ENCODE assay signal across 26 cellular contexts in genomic region chr1:181222972-181223371, GRCh38.
"Had no signal": no experiment of that assay in that cellular context is flagged by ENCODE, and none has a peak within 500 bp of the region (broad histone marks: within the 10 kb centered on the region; RNA-seq: fewer than 3 reads in every experiment).

No MANE protein-coding gene starts in this region.

- DNase-seq: activated CD4-positive, alpha-beta memory T cell treated with anti-CD3 and anti-CD28 coated beads, Interleukin-2, amount 10 ng/mL, durations not matched to agents 7 days and 5 days; activated CD4-positive, alpha-beta T cell treated with anti-CD3 and anti-CD28 coated beads for 1 hour; activated CD4-positive, alpha-beta T cell treated with anti-CD3 and anti-CD28 coated beads for 4 hours; activated CD4-positive, alpha-beta T cell treated with anti-CD3 and anti-CD28 coated beads, Interleukin-2, amount 10 ng/mL, durations not matched to agents 7 days and 5 days; activated CD4-positive, alpha-beta T cell treated with anti-CD3 and anti-CD28 coated beads, Interleukin-2, amount 50 U/mL, for 4 hours; activated CD8-positive, alpha-beta memory T cell treated with anti-CD3 and anti-CD28 coated beads, Interleukin-2, amount 50 U/mL, for 48 hours; activated gamma-delta T cell; activated naive CD4-positive, alpha-beta T cell; activated naive CD4-positive, alpha-beta T cell treated with anti-CD3 and anti-CD28 coated beads, Interleukin-2, amount 10 ng/mL, durations not matched to agents 7 days and 5 days; activated naive CD8-positive, alpha-beta T cell treated with anti-CD3 and anti-CD28 coated beads, Interleukin-2, amount 10 ng/mL, durations not matched to agents 7 days and 5 days; activated T-cell treated with anti-CD3 and anti-CD28 coated beads for 4 hours; activated T-cell treated with anti-CD3 and anti-CD28 coated beads, Interleukin-2, amount 50 U/mL, for 24 hours; activated T-cell treated with anti-CD3 and anti-CD28 coated beads, Interleukin-2, amount 50 U/mL, for 72 hours; amniotic stem cell; anterior cingulate cortex; brain microvascular endothelial cell; caudate nucleus; cortex of kidney; dermis blood vessel endothelial cell; effector CD8-positive, alpha-beta T cell; esophagus squamous epithelium; foreskin melanocyte; T-helper 2 cell had no signal

- H3K4me1 ChIP-seq: gastroesophageal sphincter had no signal

- H3K36me3 ChIP-seq: brain microvascular endothelial cell, esophagus squamous epithelium, gastroesophageal sphincter had no signal

- H3K4me3 ChIP-seq: esophagus squamous epithelium, gastroesophageal sphincter had no signal

- H3K27me3 ChIP-seq: brain microvascular endothelial cell, esophagus squamous epithelium, gastroesophageal sphincter had no signal

- H3K27ac ChIP-seq: brain microvascular endothelial cell, epithelial cell of prostate, esophagus squamous epithelium, gastroesophageal sphincter had no signal

- ATAC-seq: activated naive CD4-positive, alpha-beta T cell treated with anti-CD3 and anti-CD28 coated beads, Interleukin-2, amount 50 U/mL, for 72 hours; activated T-cell treated with anti-CD3 and anti-CD28 coated beads, Interleukin-2, amount 50 U/mL, for 72 hours; gastroesophageal sphincter had no signal
